Comparison of ENCODE assay signal across 9 cellular contexts in genomic region chr9:95876595-95876994, GRCh38. TPM values are rescaled to one million over a fixed set of nuclear protein-coding genes. Genes with fewer than 3 reads are reported as not detected.
A peak's percentile ranks its signal among the peaks of the same experiment; 100 is the strongest.
DNase-seq lines count a peak whose midpoint lies in the region; ATAC-seq, FAIRE-seq and TF ChIP-seq lines count a peak whose summit lies in the region.
"Had no signal": no experiment of that assay in that cellular context is flagged by ENCODE, and none has a peak within 500 bp of the region (broad histone marks: within the 10 kb centered on the region; RNA-seq: fewer than 3 reads in every experiment).

No MANE protein-coding gene starts in this region.

- DNase-seq in DMS 273 (lab: John Stamatoyannopoulos, UW; ENCODE audit: unreplicated experiment) (peak; percentile 31), DMS 273 treated with DMSO at 0.1 percent for 48 hours (lab: John Stamatoyannopoulos, UW) (no peak), Karpas-422 (peak; percentile 78), GM12878 (ENCODE audit: low read depth, low spot score) (no peak), myocyte (ENCODE audit: low read depth) (peak; percentile 13), cortex of kidney (lab: John Stamatoyannopoulos, UW) (no peak), COLO668 (lab: John Stamatoyannopoulos, UW; ENCODE audit: unreplicated experiment) (no peak), NCI-H2029 (lab: John Stamatoyannopoulos, UW) (no peak)

- 16% methylated on average over 3 of the region's 3 CpGs for WGBS in GM12878 (ENCODE audit: insufficient coverage, insufficient replicate concordance, low lambda C conversion rate, missing lambda C conversion rate)

- H4K20me1 ChIP-seq in Karpas-422 (ENCODE audit: insufficient read depth, low read depth, low read length) = no peaks in the 10 kb centered on the region
- H4K20me1 ChIP-seq in GM12878 (ENCODE audit: control insufficient read depth, insufficient read depth) = no peaks in the 10 kb centered on the region

- peaks cover 42% of the 10 kb centered on the region for H3K79me2 ChIP-seq in Karpas-422 (ENCODE audit: low read length)
- H3K79me2 ChIP-seq in GM12878 (ENCODE audit: control insufficient read depth, insufficient read depth, low read length) = peaks cover 24% of the 10 kb centered on the region

- RAD21 ChIA-PET in GM12878 (lab: Charles Lee; ENCODE audit: unreplicated experiment) = interaction anchor here (1.4 kb wide), 1 partner anchor 13 kb away, joined by 4 read pairs; no protein-coding TSS in a partner anchor

- BruUV-seq in GM12878 (replicated peaks; lab: Mats Ljungman, UMichigan) = no TSS peak

- H2AFZ ChIP-seq in Karpas-422 (ENCODE audit: low read length) = no peak overlapping the region
- peak overlapping the region; percentile 98; the same call in 1 of the 2 replicates for H2AFZ ChIP-seq in GM12878 (ENCODE audit: control insufficient read depth, low read depth, low read length)

- H3K4me1 ChIP-seq in Karpas-422 (ENCODE audit: low read length) (peaks cover 11% of the 10 kb centered on the region), GM12878 (ENCODE audit: control insufficient read depth, insufficient read depth, low read length) (peaks cover 3% of the 10 kb centered on the region)

- no peak for TF ChIP-seq EP300 in GM12878 (IDR thresholded peaks at IDR 0.05; ENCODE audit: borderline replicate concordance in 1 of 2, control insufficient read depth in 1 of 2, low read depth in 2 of 2, low read length in 2 of 2)

- TF ChIP-seq CTCF in GM12878 (IDR thresholded peaks at IDR 0.05 in 2 of 3, conservative IDR thresholded peaks at IDR 0.05 in 1 of 3; ENCODE audit: control insufficient read depth in 2 of 3, extremely low read depth in 1 of 3, insufficient read depth in 1 of 3, low read depth in 3 of 3, low read length in 3 of 3) = no peak

- no peak for TF ChIP-seq POLR2A in GM12878 (IDR thresholded peaks at IDR 0.05; ENCODE audit: low read depth, low read length)

- in situ Hi-C loops in GM12878 (cut with MboI) = loop anchor here (10.0 kb wide), 1 partner anchor 372 kb away; no protein-coding TSS in a partner anchor

- CTCF ChIA-PET in GM12878 (lab: Yijun Ruan, JAX) = interaction anchor here (0.5 to 1.5 kb wide), 3 partner anchors 8 to 38 kb away, joined by 3 to 12 read pairs (median 5); no protein-coding TSS in a partner anchor

- H3K36me3 ChIP-seq in Karpas-422 (ENCODE audit: insufficient read depth, low read length) = peaks cover 29% of the 10 kb centered on the region
- no peaks in the 10 kb centered on the region for H3K36me3 ChIP-seq in GM12878 (ENCODE audit: control insufficient read depth in 2 of 2, insufficient read depth in 2 of 2, low read length in 1 of 2)

- FAIRE-seq in GM12878 (lab: Jason Lieb, UNC) = no peak

- H3K27me3 ChIP-seq in Karpas-422 (ENCODE audit: low read length) (no peaks in the 10 kb centered on the region), GM12878 (replicated peaks in 1 of 2; ENCODE audit: control insufficient read depth in 2 of 2, insufficient read depth in 2 of 2, low read length in 1 of 2) (no peaks in the 10 kb centered on the region)

- no peaks in the 10 kb centered on the region for H3K9me2 ChIP-seq in Karpas-422 (replicated peaks; ENCODE audit: insufficient read depth, low read length)

- H3K4me2 ChIP-seq in Karpas-422 (ENCODE audit: low read depth, low read length, poor library complexity, severe bottlenecking) (no peak overlapping the region), GM12878 (ENCODE audit: control insufficient read depth, insufficient read depth) (no peak overlapping the region; the same call in 1 of the 2 replicates)

- intact Hi-C loops in GM12878 (cut with micrococcal nuclease; ENCODE audit: unreplicated experiment) = loop anchor here (5.0 kb wide), 1 partner anchor 369 kb away; no protein-coding TSS in a partner anchor

- H3K4me3 ChIP-seq in Karpas-422 (ENCODE audit: low read length) (no peak overlapping the region), GM12878 (no peak overlapping the region)

- no peak for ATAC-seq in GM12878

- POLR2A ChIA-PET in GM12878 (lab: Charles Lee) = interaction anchor here (1.1 to 1.2 kb wide), 2 partner anchors 10 to 11 kb away, joined by 3 to 5 read pairs; no protein-coding TSS in a partner anchor

- H3K27ac ChIP-seq in Karpas-422 (ENCODE audit: low read length) = no peak overlapping the region
- H3K27ac ChIP-seq in GM12878 (ENCODE audit: control insufficient read depth, insufficient read depth) = no peak overlapping the region
- H3K27ac ChIP-seq: 22Rv1 had no signal

- H3K9me3 ChIP-seq in Karpas-422 (ENCODE audit: low read length) (no peaks in the 10 kb centered on the region), GM12878 (replicated peaks; ENCODE audit: control insufficient read depth, insufficient read depth, low read length) (no peaks in the 10 kb centered on the region)

- TF ChIP-seq RAD21 in GM12878 (IDR thresholded peaks at IDR 0.05; ENCODE audit: insufficient read depth, low read depth, low read length) = no peak

- H3K9ac ChIP-seq in Karpas-422 (ENCODE audit: low read length) (no peak overlapping the region), GM12878 (ENCODE audit: control insufficient read depth, insufficient read depth, low read length) (no peak overlapping the region)

- SMC1A ChIA-PET in GM12878 (lab: Charles Lee; ENCODE audit: uncharacterized antibody, unreplicated experiment) = interaction anchor here (0.6 to 1.8 kb wide), 7 partner anchors 10 to 1003 kb away, joined by 3 to 8 read pairs (median 3); no protein-coding TSS in a partner anchor

TF ChIP-seq in GM12878, 131 proteins besides CTCF, POLR2A, EP300 and RAD21:
- TF ChIP-seq PML (IDR thresholded peaks at IDR 0.05; ENCODE audit: low read length) = no peak

RNA-seq across cellular contexts. Expression of gene ERCC6L2, which starts 1.1 kb away (rescaled TPM):
- 51.2 and 54.1 TPM in 2 replicates for total RNA-seq in Karpas-422 (2014; rRNA removed; shearing (Covaris generic); ENCODE audit: low replicate concordance)
- 119 and 121 TPM in 2 replicates for total RNA-seq in GM12878 (2013; cell fraction: nucleolus; rRNA removed)
- total RNA-seq in GM12878 (2014; rRNA removed) (30.4 and 35.8 TPM in 2 replicates), GM12878 (2014; rRNA removed; fragmentation: Illumina TruSeq; extraction: Trizol) (45.0 and 46.0 TPM in 2 replicates), GM12878 (2021) (25.2 and 27.1 TPM in 2 replicates), myocyte (74.2 and 76.7 TPM in 2 replicates)
- 5.2 TPM for polyA plus RNA-seq in GM12878 (2011; ENCODE audit: low read depth)
- polyA plus RNA-seq in GM12878 (2011; rRNA removed) (20.0 and 24.8 TPM in 2 replicates), GM12878 (2014; fragmentation: Illumina TruSeq; extraction: Trizol) (22.8 and 27.1 TPM in 2 replicates), GM12878 (2014; fragmentation: Nextera tagmentation; extraction: Ambion mirVana) (1 to 10 TPM; 8.1 to 8.4 TPM), GM12878 (2014; rRNA removed) (15.3 and 15.5 TPM in 2 replicates), GM12878 (2016; fragmentation: Nextera tagmentation; extraction: Ambion mirVana) (10 to 100 TPM; 22.4 to 27.1 TPM)
- polyA plus RNA-seq in GM12878 (2011; cell fraction: cytosol; rRNA removed) = 8.8 and 9.6 TPM in 2 replicates
- polyA plus RNA-seq in GM12878 (2011; cell fraction: nucleus; rRNA removed) = 19.7 and 23.1 TPM in 2 replicates
- polyA plus RNA-seq in GM12878 (2012) = 7.8 and 10.6 TPM in 2 replicates
- 64.2 and 72.6 TPM in 2 replicates for polyA minus RNA-seq in GM12878 (2011; rRNA and poly(A)+ RNA removed)
- polyA minus RNA-seq in GM12878 (2011; cell fraction: cytosol; rRNA and poly(A)+ RNA removed) = 22.9 and 34.9 TPM in 2 replicates
- 55.5 and 85.3 TPM in 2 replicates for polyA minus RNA-seq in GM12878 (2011; cell fraction: nucleus; rRNA and poly(A)+ RNA removed)
- polyA plus RNA-seq in myocyte (2012) = 10.8 TPM

Comparison
In these comparisons a context has a peak if more than half of its experiments do, and no peak if none do; other contexts are left out.
1. DNase-seq: peak in DMS 273 (single experiment), Karpas-422 (single experiment) and myocyte (single experiment); none in DMS 273 treated with DMSO at 0.1 percent for 48 hours (single experiment), GM12878 (single experiment), cortex of kidney (single experiment), COLO668 (single experiment) and NCI-H2029 (single experiment).